In the genomic region with DNA sequence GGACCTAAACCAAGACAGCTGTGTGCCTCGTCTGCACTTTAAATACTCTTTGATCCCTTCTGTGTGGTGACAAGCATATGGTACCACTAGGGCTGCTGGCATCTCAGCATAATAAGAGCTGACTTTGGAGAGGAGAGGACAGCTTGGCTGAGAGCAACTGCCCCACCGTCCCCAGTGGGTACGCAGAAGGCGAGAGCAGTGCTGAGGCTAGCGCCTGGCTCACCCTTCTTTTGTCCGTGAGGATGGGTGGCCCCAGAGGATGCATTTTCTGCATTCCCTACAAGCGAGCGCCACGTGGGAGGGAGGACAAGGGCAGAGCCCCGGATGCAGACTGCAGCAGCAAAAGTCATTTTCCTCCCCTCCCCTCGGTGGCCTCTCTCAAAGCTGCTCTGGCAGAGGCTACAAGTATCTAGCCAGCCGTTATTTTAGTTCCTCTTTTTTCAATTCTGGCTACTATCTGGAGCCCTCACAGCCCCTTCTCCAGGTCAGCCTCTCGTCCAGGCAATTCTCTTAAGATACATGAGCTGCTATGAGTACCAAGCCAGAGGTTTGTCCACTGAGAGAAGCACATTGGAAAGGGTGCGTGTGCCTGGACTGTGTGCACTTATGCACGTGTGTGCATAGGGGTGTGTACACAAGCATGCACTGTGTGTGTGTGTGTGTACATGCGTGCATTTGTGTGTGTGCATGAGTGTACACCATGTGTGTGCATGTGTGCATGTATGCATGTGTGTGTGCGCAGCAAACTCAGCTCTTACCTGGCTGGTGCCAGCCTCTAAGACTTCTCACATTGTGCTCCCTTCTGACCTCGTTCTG, we compare ENCODE assay signal across 1 cellular context.
TF ChIP-seq lines count a peak whose summit lies in the region.

No MANE protein-coding gene starts in this region.

TF ChIP-seq in K562, 482 proteins besides CTCF, POLR2A, EP300 and RAD21 (continued from another document):
- TF ChIP-seq, protein P1, sequence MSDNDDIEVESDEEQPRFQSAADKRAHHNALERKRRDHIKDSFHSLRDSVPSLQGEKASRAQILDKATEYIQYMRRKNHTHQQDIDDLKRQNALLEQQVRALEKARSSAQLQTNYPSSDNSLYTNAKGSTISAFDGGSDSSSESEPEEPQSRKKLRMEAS (CRISPR knock-in tag; IDR thresholded peaks at IDR 0.05): peak; percentile 76
- no peak for TF ChIP-seq ZNF274 (IDR thresholded peaks at IDR 0.05; ENCODE audit: borderline replicate concordance, low read depth, low read length)
- TF ChIP-seq, protein P2, sequence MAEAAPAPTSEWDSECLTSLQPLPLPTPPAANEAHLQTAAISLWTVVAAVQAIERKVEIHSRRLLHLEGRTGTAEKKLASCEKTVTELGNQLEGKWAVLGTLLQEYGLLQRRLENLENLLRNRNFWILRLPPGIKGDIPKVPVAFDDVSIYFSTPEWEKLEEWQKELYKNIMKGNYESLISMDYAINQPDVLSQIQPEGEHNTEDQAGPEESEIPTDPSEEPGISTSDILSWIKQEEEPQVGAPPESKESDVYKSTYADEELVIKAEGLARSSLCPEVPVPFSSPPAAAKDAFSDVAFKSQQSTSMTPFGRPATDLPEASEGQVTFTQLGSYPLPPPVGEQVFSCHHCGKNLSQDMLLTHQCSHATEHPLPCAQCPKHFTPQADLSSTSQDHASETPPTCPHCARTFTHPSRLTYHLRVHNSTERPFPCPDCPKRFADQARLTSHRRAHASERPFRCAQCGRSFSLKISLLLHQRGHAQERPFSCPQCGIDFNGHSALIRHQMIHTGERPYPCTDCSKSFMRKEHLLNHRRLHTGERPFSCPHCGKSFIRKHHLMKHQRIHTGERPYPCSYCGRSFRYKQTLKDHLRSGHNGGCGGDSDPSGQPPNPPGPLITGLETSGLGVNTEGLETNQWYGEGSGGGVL (CRISPR knock-in tag; IDR thresholded peaks at IDR 0.05): no peak
- no peak for TF ChIP-seq KAT2B (IDR thresholded peaks at IDR 0.05; ENCODE audit: low read depth, low read length)
- TF ChIP-seq SP1 (CRISPR knock-in tag; IDR thresholded peaks at IDR 0.05): no peak
- TF ChIP-seq, protein P3, sequence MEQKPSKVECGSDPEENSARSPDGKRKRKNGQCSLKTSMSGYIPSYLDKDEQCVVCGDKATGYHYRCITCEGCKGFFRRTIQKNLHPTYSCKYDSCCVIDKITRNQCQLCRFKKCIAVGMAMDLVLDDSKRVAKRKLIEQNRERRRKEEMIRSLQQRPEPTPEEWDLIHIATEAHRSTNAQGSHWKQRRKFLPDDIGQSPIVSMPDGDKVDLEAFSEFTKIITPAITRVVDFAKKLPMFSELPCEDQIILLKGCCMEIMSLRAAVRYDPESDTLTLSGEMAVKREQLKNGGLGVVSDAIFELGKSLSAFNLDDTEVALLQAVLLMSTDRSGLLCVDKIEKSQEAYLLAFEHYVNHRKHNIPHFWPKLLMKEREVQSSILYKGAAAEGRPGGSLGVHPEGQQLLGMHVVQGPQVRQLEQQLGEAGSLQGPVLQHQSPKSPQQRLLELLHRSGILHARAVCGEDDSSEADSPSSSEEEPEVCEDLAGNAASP (IDR thresholded peaks at IDR 0.05): no peak
- TF ChIP-seq ETV1 (tag; conservative IDR thresholded peaks at IDR 0.05; ENCODE audit: low read depth): no peak
- TF ChIP-seq CBFA2T3 (IDR thresholded peaks at IDR 0.05): peak; percentile 47; the same call in 1 of the 2 replicates
- TF ChIP-seq ZNF282 (CRISPR knock-in tag; IDR thresholded peaks at IDR 0.05): no peak
- TF ChIP-seq GTF2F1 (IDR thresholded peaks at IDR 0.05; ENCODE audit: low read depth, low read length): no peak
- TF ChIP-seq ZNF785 (CRISPR knock-in tag; IDR thresholded peaks at IDR 0.05): no peak
- TF ChIP-seq SMARCB1 (IDR thresholded peaks at IDR 0.05; ENCODE audit: insufficient read length, low read depth): no peak
- TF ChIP-seq ZNF589 (CRISPR knock-in tag; IDR thresholded peaks at IDR 0.05; ENCODE audit: low read depth): 0 out of 2 replicates have a peak, but pooled peaks have one; percentile 4
- TF ChIP-seq, protein P4, sequence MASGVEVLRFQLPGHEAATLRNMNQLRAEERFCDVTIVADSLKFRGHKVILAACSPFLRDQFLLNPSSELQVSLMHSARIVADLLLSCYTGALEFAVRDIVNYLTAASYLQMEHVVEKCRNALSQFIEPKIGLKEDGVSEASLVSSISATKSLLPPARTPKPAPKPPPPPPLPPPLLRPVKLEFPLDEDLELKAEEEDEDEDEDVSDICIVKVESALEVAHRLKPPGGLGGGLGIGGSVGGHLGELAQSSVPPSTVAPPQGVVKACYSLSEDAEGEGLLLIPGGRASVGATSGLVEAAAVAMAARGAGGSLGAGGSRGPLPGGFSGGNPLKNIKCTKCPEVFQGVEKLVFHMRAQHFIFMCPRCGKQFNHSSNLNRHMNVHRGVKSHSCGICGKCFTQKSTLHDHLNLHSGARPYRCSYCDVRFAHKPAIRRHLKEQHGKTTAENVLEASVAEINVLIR (CRISPR knock-in tag; IDR thresholded peaks at IDR 0.05): no peak
- no peak for TF ChIP-seq PRPF4 (IDR thresholded peaks at IDR 0.05; ENCODE audit: insufficient read depth, low read depth, low read length, poor library complexity, severe bottlenecking)
- no peak for TF ChIP-seq SAP30 (IDR thresholded peaks at IDR 0.05; ENCODE audit: borderline replicate concordance, insufficient read depth, low read depth, low read length, poor library complexity, severe bottlenecking)
- TF ChIP-seq, protein P5, sequence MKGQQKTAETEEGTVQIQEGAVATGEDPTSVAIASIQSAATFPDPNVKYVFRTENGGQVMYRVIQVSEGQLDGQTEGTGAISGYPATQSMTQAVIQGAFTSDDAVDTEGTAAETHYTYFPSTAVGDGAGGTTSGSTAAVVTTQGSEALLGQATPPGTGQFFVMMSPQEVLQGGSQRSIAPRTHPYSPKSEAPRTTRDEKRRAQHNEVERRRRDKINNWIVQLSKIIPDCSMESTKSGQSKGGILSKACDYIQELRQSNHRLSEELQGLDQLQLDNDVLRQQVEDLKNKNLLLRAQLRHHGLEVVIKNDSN (CRISPR knock-in tag; IDR thresholded peaks at IDR 0.05): peak; percentile 34
- TF ChIP-seq TCF3 (CRISPR knock-in tag; IDR thresholded peaks at IDR 0.05): peak; percentile 53
- TF ChIP-seq GABPB2 (CRISPR knock-in tag; conservative IDR thresholded peaks at IDR 0.05): no peak
- TF ChIP-seq ILK (tag; IDR thresholded peaks at IDR 0.05; ENCODE audit: borderline replicate concordance, low read depth): no peak
- TF ChIP-seq FOXJ2 (tag; IDR thresholded peaks at IDR 0.05): no peak
- TF ChIP-seq TCF7 (IDR thresholded peaks at IDR 0.05; ENCODE audit: borderline replicate concordance): no peak
- TF ChIP-seq, protein P6, sequence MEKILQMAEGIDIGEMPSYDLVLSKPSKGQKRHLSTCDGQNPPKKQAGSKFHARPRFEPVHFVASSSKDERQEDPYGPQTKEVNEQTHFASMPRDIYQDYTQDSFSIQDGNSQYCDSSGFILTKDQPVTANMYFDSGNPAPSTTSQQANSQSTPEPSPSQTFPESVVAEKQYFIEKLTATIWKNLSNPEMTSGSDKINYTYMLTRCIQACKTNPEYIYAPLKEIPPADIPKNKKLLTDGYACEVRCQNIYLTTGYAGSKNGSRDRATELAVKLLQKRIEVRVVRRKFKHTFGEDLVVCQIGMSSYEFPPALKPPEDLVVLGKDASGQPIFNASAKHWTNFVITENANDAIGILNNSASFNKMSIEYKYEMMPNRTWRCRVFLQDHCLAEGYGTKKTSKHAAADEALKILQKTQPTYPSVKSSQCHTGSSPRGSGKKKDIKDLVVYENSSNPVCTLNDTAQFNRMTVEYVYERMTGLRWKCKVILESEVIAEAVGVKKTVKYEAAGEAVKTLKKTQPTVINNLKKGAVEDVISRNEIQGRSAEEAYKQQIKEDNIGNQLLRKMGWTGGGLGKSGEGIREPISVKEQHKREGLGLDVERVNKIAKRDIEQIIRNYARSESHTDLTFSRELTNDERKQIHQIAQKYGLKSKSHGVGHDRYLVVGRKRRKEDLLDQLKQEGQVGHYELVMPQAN (IDR thresholded peaks at IDR 0.05; ENCODE audit: borderline replicate concordance): no peak
- TF ChIP-seq, protein P7, sequence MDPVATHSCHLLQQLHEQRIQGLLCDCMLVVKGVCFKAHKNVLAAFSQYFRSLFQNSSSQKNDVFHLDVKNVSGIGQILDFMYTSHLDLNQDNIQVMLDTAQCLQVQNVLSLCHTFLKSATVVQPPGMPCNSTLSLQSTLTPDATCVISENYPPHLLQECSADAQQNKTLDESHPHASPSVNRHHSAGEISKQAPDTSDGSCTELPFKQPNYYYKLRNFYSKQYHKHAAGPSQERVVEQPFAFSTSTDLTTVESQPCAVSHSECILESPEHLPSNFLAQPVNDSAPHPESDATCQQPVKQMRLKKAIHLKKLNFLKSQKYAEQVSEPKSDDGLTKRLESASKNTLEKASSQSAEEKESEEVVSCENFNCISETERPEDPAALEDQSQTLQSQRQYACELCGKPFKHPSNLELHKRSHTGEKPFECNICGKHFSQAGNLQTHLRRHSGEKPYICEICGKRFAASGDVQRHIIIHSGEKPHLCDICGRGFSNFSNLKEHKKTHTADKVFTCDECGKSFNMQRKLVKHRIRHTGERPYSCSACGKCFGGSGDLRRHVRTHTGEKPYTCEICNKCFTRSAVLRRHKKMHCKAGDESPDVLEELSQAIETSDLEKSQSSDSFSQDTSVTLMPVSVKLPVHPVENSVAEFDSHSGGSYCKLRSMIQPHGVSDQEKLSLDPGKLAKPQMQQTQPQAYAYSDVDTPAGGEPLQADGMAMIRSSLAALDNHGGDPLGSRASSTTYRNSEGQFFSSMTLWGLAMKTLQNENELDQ (CRISPR knock-in tag; IDR thresholded peaks at IDR 0.05; ENCODE audit: borderline replicate concordance): no peak
- TF ChIP-seq U2AF1 (optimal IDR thresholded peaks at IDR 0.05; ENCODE audit: low read depth, low read length): no peak
TF ChIP-seq in K562: peak in this region for 45.
